In genomic region chr4:80072607-80073361, GRCh38 we compare ENCODE assay signal across 1 cellular context.
TF ChIP-seq lines count a peak whose summit lies in the region.

TSS of gene ANTXR2 (minus strand) at chr4:80073229. CDS start at chr4:80072560, 669 bp downstream.

TF ChIP-seq in K562, 482 proteins besides CTCF, POLR2A, EP300 and RAD21 (continued from another document and continues in another):
- TF ChIP-seq MEF2D (tag; conservative IDR thresholded peaks at IDR 0.05; ENCODE audit: low read depth) (no peak), ZNF24 (IDR thresholded peaks at IDR 0.05) (0 out of 2 replicates have a peak, but pooled peaks have one; percentile 16), ZNF239 (CRISPR knock-in tag; IDR thresholded peaks at IDR 0.05) (no peak), PRMT5 (CRISPR knock-in tag; IDR thresholded peaks at IDR 0.05) (no peak), ZNF316 (IDR thresholded peaks at IDR 0.05) (peak; percentile 87), BACH1 (tag; IDR thresholded peaks at IDR 0.05) (no peak; the same call in 1 of the 2 replicates), RBM15 (IDR thresholded peaks at IDR 0.05; ENCODE audit: insufficient read depth, low read length) (no peak), DACH1 (IDR thresholded peaks at IDR 0.05; ENCODE audit: partially characterized antibody) (peak; percentile 61), HDAC2 (IDR thresholded peaks at IDR 0.05) (peak; percentile 46; the same call in 1 of the 2 replicates), ZNF263 (CRISPR knock-in tag; IDR thresholded peaks at IDR 0.05; ENCODE audit: borderline replicate concordance) (peak; percentile 14; the same call in 1 of the 2 replicates), CHD1 (IDR thresholded peaks at IDR 0.05; ENCODE audit: low read length) (peak; percentile 44), ZNF764 (CRISPR knock-in tag; IDR thresholded peaks at IDR 0.05; ENCODE audit: low read depth) (no peak), ZNF384 (IDR thresholded peaks at IDR 0.05; ENCODE audit: low read depth, low read length) (no peak), GTF2E2 (tag; IDR thresholded peaks at IDR 0.05) (no peak), PYGO2 (tag; IDR thresholded peaks at IDR 0.05) (no peak), ZNF592 (IDR thresholded peaks at IDR 0.05) (0 out of 2 replicates have a peak, but pooled peaks have one; percentile 30), MAFG (tag; conservative IDR thresholded peaks at IDR 0.05) (no peak), SRSF9 (IDR thresholded peaks at IDR 0.05; ENCODE audit: borderline replicate concordance, low read depth, low read length) (no peak), UBTF (IDR thresholded peaks at IDR 0.05; ENCODE audit: borderline replicate concordance in 1 of 2, low read depth in 2 of 2, low read length in 2 of 2) (peak; percentile 90 to 97; a peak in 3 of 4 replicates), MITF (IDR thresholded peaks at IDR 0.05) (peak; percentile 29; the same call in 1 of the 2 replicates), FOXA3 (CRISPR knock-in tag; conservative IDR thresholded peaks at IDR 0.05 in 1 of 2, IDR thresholded peaks at IDR 0.05 in 1 of 2) (no peak), SIRT6 (IDR thresholded peaks at IDR 0.05; ENCODE audit: low read depth, low read length) (no peak), SMARCA4 (IDR thresholded peaks at IDR 0.05) (no peak), RERE (CRISPR knock-in tag; IDR thresholded peaks at IDR 0.05; ENCODE audit: borderline replicate concordance) (no peak), ZBTB12 (CRISPR knock-in tag; IDR thresholded peaks at IDR 0.05) (0 out of 2 replicates have a peak, but pooled peaks have one; percentile 12), RBM25 (IDR thresholded peaks at IDR 0.05; ENCODE audit: low read depth, low read length, severe bottlenecking) (no peak), IRF2 (CRISPR knock-in tag; IDR thresholded peaks at IDR 0.05) (no peak), ZNF639 (CRISPR knock-in tag; conservative IDR thresholded peaks at IDR 0.05 in 1 of 2, IDR thresholded peaks at IDR 0.05 in 1 of 2) (no peak), IFI16 (CRISPR knock-in tag; IDR thresholded peaks at IDR 0.05) (no peak), ZNF165 (CRISPR knock-in tag; IDR thresholded peaks at IDR 0.05; ENCODE audit: borderline replicate concordance) (no peak), YY1 (IDR thresholded peaks at IDR 0.05; ENCODE audit: borderline replicate concordance in 1 of 3, control insufficient read depth in 1 of 3, extremely low read depth in 1 of 3, insufficient read depth in 3 of 3, insufficient read length in 1 of 3, insufficient replicate concordance in 2 of 3, low read depth in 1 of 3, low read length in 2 of 3) (peak in 1 of 3 experiments; percentile 6), RFX7 (CRISPR knock-in tag; IDR thresholded peaks at IDR 0.05) (no peak), REST (CRISPR knock-in tag; IDR thresholded peaks at IDR 0.05; ENCODE audit: low read depth) (no peak)
